ENCODE assay signal across 1 cellular context in genomic region chr1:248873993-248874671, GRCh38.
TF ChIP-seq lines count a peak whose summit lies in the region.

No MANE protein-coding gene starts in this region.

TF ChIP-seq in K562, 482 proteins besides CTCF, POLR2A, EP300 and RAD21 (continued from another document and continues in another):
- TF ChIP-seq ZNF318 (IDR thresholded peaks at IDR 0.05; ENCODE audit: borderline replicate concordance in 1 of 2, low read depth in 1 of 2) (peak in 1 of 2 experiments; percentile 23; a peak in 1 of 4 replicates), DLX4 (CRISPR knock-in tag; IDR thresholded peaks at IDR 0.05) (no peak), NBN (IDR thresholded peaks at IDR 0.05; ENCODE audit: low read depth) (peak; percentile 95), CHAMP1 (IDR thresholded peaks at IDR 0.05) (peak; percentile 72; the same call in 1 of the 2 replicates), KDM2B (CRISPR knock-in tag; IDR thresholded peaks at IDR 0.05) (no peak), NFE2L1 (tag; IDR thresholded peaks at IDR 0.05; ENCODE audit: borderline replicate concordance, low read depth) (no peak), CREB1 (IDR thresholded peaks at IDR 0.05) (peak; percentile 83), CREB1 (CRISPR knock-in tag; IDR thresholded peaks at IDR 0.05) (peak; percentile 85), KLF13 (tag; IDR thresholded peaks at IDR 0.05; ENCODE audit: borderline replicate concordance, low read depth) (0 out of 2 replicates have a peak, but pooled peaks have one; percentile 31), TCFL5 (CRISPR knock-in tag; conservative IDR thresholded peaks at IDR 0.05) (no peak), MIER1 (IDR thresholded peaks at IDR 0.05; ENCODE audit: low read depth) (no peak), KDM1A (IDR thresholded peaks at IDR 0.05) (peak; percentile 34 to 35; a peak in 1 of 4 replicates), GTF2F1 (IDR thresholded peaks at IDR 0.05; ENCODE audit: low read depth, low read length) (no peak; the same call in 1 of the 2 replicates), MYC (IDR thresholded peaks at IDR 0.05; ENCODE audit: low read depth, low read length) (0 out of 2 replicates have a peak, but pooled peaks have one; percentile 4), MYC (CRISPR knock-in tag; IDR thresholded peaks at IDR 0.05; ENCODE audit: borderline replicate concordance, low read depth) (no peak), HMG20A (CRISPR knock-in tag; conservative IDR thresholded peaks at IDR 0.05) (no peak), ZNF584 (CRISPR knock-in tag; IDR thresholded peaks at IDR 0.05; ENCODE audit: low read depth) (0 out of 2 replicates have a peak, but pooled peaks have one; percentile 46), SMC3 (conservative IDR thresholded peaks at IDR 0.05; ENCODE audit: insufficient read depth, low read depth, low read length) (0 out of 2 replicates have a peak, but pooled peaks have one; percentile 11), SREBF1 (IDR thresholded peaks at IDR 0.05; ENCODE audit: borderline replicate concordance, low read depth, low read length) (no peak), ARHGAP35 (IDR thresholded peaks at IDR 0.05; ENCODE audit: partially characterized antibody) (no peak), ZNF280B (CRISPR knock-in tag; IDR thresholded peaks at IDR 0.05) (no peak), AFF4 (CRISPR knock-in tag; IDR thresholded peaks at IDR 0.05) (0 out of 2 replicates have a peak, but pooled peaks have one; percentile 43), NR4A1 (CRISPR knock-in tag; IDR thresholded peaks at IDR 0.05) (no peak), NR4A1 (tag; IDR thresholded peaks at IDR 0.05) (no peak), RREB1 (CRISPR knock-in tag; IDR thresholded peaks at IDR 0.05) (peak; percentile 16; the same call in 1 of the 2 replicates), LCOR (CRISPR knock-in tag; IDR thresholded peaks at IDR 0.05) (peak; percentile 88)
